ENCODE assay signal across 8 cellular contexts in genomic region chr15:101006931-101007687, GRCh38.
A peak's percentile ranks its signal among the peaks of the same experiment; 100 is the strongest.
DNase-seq lines count a peak whose midpoint lies in the region; FAIRE-seq and TF ChIP-seq lines count a peak whose summit lies in the region.

No MANE protein-coding gene starts in this region.

- H3K9me3 ChIP-seq in OCI-LY1 (ENCODE audit: low read length) (no peaks in the 10 kb centered on the region), mucosa of rectum (ENCODE audit: control insufficient read depth in 2 of 2, low read length in 2 of 2) (no peaks in the 10 kb centered on the region)

- H3K9me2 ChIP-seq in OCI-LY1 (ENCODE audit: low read depth, low read length) = no peaks in the 10 kb centered on the region

- peak; percentile 88 for TF ChIP-seq CTCF in GM13977 (IDR thresholded peaks at IDR 0.05; ENCODE audit: extremely low read depth, insufficient read depth, missing control alignments)
- peak; percentile 97 for TF ChIP-seq CTCF in OCI-LY1 (IDR thresholded peaks at IDR 0.05; ENCODE audit: low read length)
- TF ChIP-seq CTCF in epithelial cell of esophagus (IDR thresholded peaks at IDR 0.05; ENCODE audit: insufficient read depth, low read depth, low read length, missing control alignments) = peak; percentile 95

- H2AFZ ChIP-seq in OCI-LY1 (ENCODE audit: low read length) = no peak overlapping the region

- peak overlapping the region; percentile 79; the same call in 1 of the 2 replicates for H3K4me2 ChIP-seq in OCI-LY1 (ENCODE audit: low read length)

- H3K36me3 ChIP-seq in OCI-LY1 (ENCODE audit: insufficient read depth, low read length) = peaks cover 66% of the 10 kb centered on the region
- peaks cover 0 to 22% of the 10 kb centered on the region in 2 donors for H3K36me3 ChIP-seq in mucosa of rectum (ENCODE audit: control insufficient read depth in 2 of 2, insufficient read depth in 2 of 2, low read length in 2 of 2)

- no peaks in the 10 kb centered on the region for H3K27me3 ChIP-seq in OCI-LY1 (ENCODE audit: insufficient read depth, low read length)
- H3K27me3 ChIP-seq in mucosa of rectum (ENCODE audit: control insufficient read depth in 2 of 2, insufficient read depth in 2 of 2, low read length in 2 of 2) = no peaks in the 10 kb centered on the region

- H3F3A ChIP-seq in OCI-LY1 (ENCODE audit: insufficient read depth, low read length) = no peaks in the 10 kb centered on the region

- H3K27ac ChIP-seq in OCI-LY1 (ENCODE audit: low read depth, low read length, poor library complexity, severe bottlenecking) (peak overlapping the region; percentile 78), mucosa of rectum (ENCODE audit: low read depth in 2 of 2, low read length in 2 of 2) (no peak overlapping the region)

- peak; percentile 76 for FAIRE-seq in A204.1 (lab: Jason Lieb, UNC)
- FAIRE-seq in HTR-8/SVneo (lab: Jason Lieb, UNC) = no peak

- DNase-seq in GM13977 (ENCODE audit: low spot score) = peak; percentile 74
- peak; percentile 86 for DNase-seq in HTR-8/SVneo (ENCODE audit: insufficient read length, low spot score)
- DNase-seq in activated T-cell treated with anti-CD3 and anti-CD28 coated beads for 1 hour (ENCODE audit: low read depth) = peak; percentile 39
- DNase-seq in epithelial cell of esophagus (ENCODE audit: low read depth) = peak; percentile 82
- DNase-seq in stimulated activated CD8-positive, alpha-beta memory T cell treated with anti-CD3 and anti-CD28 coated beads, Interleukin-4, amount 100 ng/mL, for 48 hours = peak; percentile 84

- H3K4me3 ChIP-seq in OCI-LY1 (ENCODE audit: low read depth, low read length, poor library complexity, severe bottlenecking) (peak overlapping the region; percentile 58), epithelial cell of esophagus (ENCODE audit: low read length) (no peak overlapping the region), mucosa of rectum (ENCODE audit: low read length in 2 of 2) (peak overlapping the region; percentile 28 to 69)

- H3K9ac ChIP-seq in OCI-LY1 (ENCODE audit: low read length) (peak overlapping the region; percentile 34; the same call in 1 of the 2 replicates), mucosa of rectum (ENCODE audit: low read depth in 1 of 2, low read length in 2 of 2) (peak overlapping the region; percentile 0 to 11)

- no peaks in the 10 kb centered on the region for H4K20me1 ChIP-seq in OCI-LY1 (ENCODE audit: insufficient read depth, low read length)

- H3K4me1 ChIP-seq in OCI-LY1 (ENCODE audit: insufficient read depth, low read length, severe bottlenecking) (peaks cover 32% of the 10 kb centered on the region), mucosa of rectum (ENCODE audit: control insufficient read depth in 2 of 2, insufficient read depth in 2 of 2, low read length in 2 of 2) (peaks cover 10 to 16% of the 10 kb centered on the region in 2 donors)

- in situ Hi-C loops in GM13977 (cut with MboI; ENCODE audit: low pct_unique_long_range_greater_than_20kb, low sequenced_read_pairs, unreplicated experiment) = loop anchor here (10.0 kb wide), 2 partner anchors 92 to 372 kb away; partner anchors contain the start of gene LRRK1

- no peaks in the 10 kb centered on the region for H3K79me2 ChIP-seq in OCI-LY1 (ENCODE audit: insufficient read depth, low read length)
